ENCODE assay signal across 13 cellular contexts in genomic region chr2:68237976-68238580, GRCh38. TPM values are rescaled to one million over a fixed set of nuclear protein-coding genes. Genes with fewer than 3 reads are reported as not detected.
DNase-seq lines count a peak whose midpoint lies in the region; TF ChIP-seq lines count a peak whose summit lies in the region.
"Had no signal": no experiment of that assay in that cellular context is flagged by ENCODE, and none has a peak within 500 bp of the region (broad histone marks: within the 10 kb centered on the region; RNA-seq: fewer than 3 reads in every experiment).

No MANE protein-coding gene starts in this region.

- no peak overlapping the region for H4K8ac ChIP-seq in trophoblast cell (ENCODE audit: low read depth, low read length)

- H3K14ac ChIP-seq in trophoblast cell (ENCODE audit: low read length): no peak overlapping the region

- H3K4ac ChIP-seq in trophoblast cell (ENCODE audit: low read depth, low read length): peak overlapping the region; percentile 79

- in situ Hi-C loops in GM13976 (cut with MboI; ENCODE audit: low sequenced_read_pairs, unreplicated experiment): no loop called here

- no peaks in the 10 kb centered on the region for H3K27me3 ChIP-seq in trophoblast cell (ENCODE audit: insufficient read depth, low read length)
- H3K27me3 ChIP-seq: Peyer's patch had no signal

- H3K27ac Mint-ChIP-seq in chondrocyte (ENCODE audit: unreplicated experiment): peak overlapping the region; percentile 79

- no peaks in the 10 kb centered on the region for H3K4me1 ChIP-seq in trophoblast cell (ENCODE audit: control insufficient read depth in 1 of 2, insufficient read depth in 2 of 2, low read length in 2 of 2)

- DNase-seq in ELR (ENCODE audit: low read depth) (peak; percentile 53), M059J (ENCODE audit: low read depth) (peak; percentile 56), chondrocyte (ENCODE audit: low spot score) (no peak), trophoblast cell (no peak), GM13976 (ENCODE audit: low spot score) (no peak), cerebellar cortex (ENCODE audit: low spot score) (no peak), ecto neural progenitor cell (ENCODE audit: low spot score) (no peak)
- DNase-seq: activated CD4-positive, alpha-beta T cell treated with anti-CD3 and anti-CD28 coated beads for 1 hour; effector memory CD4-positive, alpha-beta T cell; NCI-H2107; Peyer's patch; stimulated activated CD4-positive, alpha-beta T cell treated with anti-CD3 and anti-CD28 coated beads, Interleukin-4, amount 100 ng/mL, for 1 hour had no signal

- H2BK5ac ChIP-seq in trophoblast cell (ENCODE audit: low read depth, low read length, poor library complexity): no peak overlapping the region

- H3K9me3 Mint-ChIP-seq in chondrocyte (ENCODE audit: low read depth): no peaks in the 10 kb centered on the region

- H2AK5ac ChIP-seq in trophoblast cell (ENCODE audit: low read length): no peak overlapping the region

- no peak overlapping the region for H3K9ac ChIP-seq in trophoblast cell (ENCODE audit: low read length)

- TF ChIP-seq CTCF in chondrocyte (IDR thresholded peaks at IDR 0.05): no peak
- TF ChIP-seq CTCF in GM13976 (IDR thresholded peaks at IDR 0.05; ENCODE audit: borderline replicate concordance, control extremely low read depth, extremely low read depth, insufficient read depth, missing control alignments): no peak

- no peak overlapping the region for H3K23ac ChIP-seq in trophoblast cell (ENCODE audit: low read length)

- no peak overlapping the region for H4K12ac ChIP-seq in trophoblast cell (ENCODE audit: low read depth, low read length)

- H3K27me3 Mint-ChIP-seq in chondrocyte (ENCODE audit: low read depth): no peaks in the 10 kb centered on the region

- H3K9me3 ChIP-seq in trophoblast cell (ENCODE audit: insufficient read depth, low read depth, low read length): no peaks in the 10 kb centered on the region
- H3K9me3 ChIP-seq: Peyer's patch, thoracic aorta had no signal

- H3K4me3 Mint-ChIP-seq in chondrocyte (ENCODE audit: unreplicated experiment): no peak overlapping the region

- H3K79me1 ChIP-seq in trophoblast cell (ENCODE audit: low read length): no peaks in the 10 kb centered on the region

- H2AFZ ChIP-seq in trophoblast cell (ENCODE audit: insufficient read depth, low read length, poor library complexity): no peak overlapping the region

- H3K27ac ChIP-seq in trophoblast cell (ENCODE audit: low read depth, low read length): no peak overlapping the region
- H3K27ac ChIP-seq: Peyer's patch, thoracic aorta had no signal

- no peak overlapping the region for H2BK120ac ChIP-seq in trophoblast cell (ENCODE audit: insufficient read depth, low read length, poor library complexity)

- no peak overlapping the region for H3K4me2 ChIP-seq in trophoblast cell (ENCODE audit: low read length)

- peaks cover 9% of the 10 kb centered on the region for H3K79me2 ChIP-seq in trophoblast cell (ENCODE audit: control insufficient read depth, insufficient read depth, low read length, poor library complexity)

- H3K18ac ChIP-seq in trophoblast cell (ENCODE audit: low read length): no peak overlapping the region

- no peak overlapping the region for H3K4me3 ChIP-seq in trophoblast cell (ENCODE audit: low read depth, low read length)
- H3K4me3 ChIP-seq: Peyer's patch, thoracic aorta had no signal

- peaks cover 58% of the 10 kb centered on the region for H3K4me1 Mint-ChIP-seq in chondrocyte (ENCODE audit: low read depth)

- WGBS in trophoblast cell (ENCODE audit: extremely low coverage, insufficient coverage, insufficient read length): no CpG with 5 or more reads among the region's 4 CpGs

- no peaks in the 10 kb centered on the region for H3K36me3 Mint-ChIP-seq in chondrocyte (ENCODE audit: low read depth)

- H3K36me3 ChIP-seq in trophoblast cell (ENCODE audit: control insufficient read depth in 1 of 2, insufficient read depth in 2 of 2, low read length in 2 of 2): peaks cover 0 to 2% of the 10 kb centered on the region in 2 experiments
- H3K36me3 ChIP-seq: Peyer's patch, thoracic aorta had no signal

- no peak overlapping the region for H4K91ac ChIP-seq in trophoblast cell (ENCODE audit: low read depth, low read length)

- no peak overlapping the region for H2BK12ac ChIP-seq in trophoblast cell (ENCODE audit: low read length)

RNA-seq across cellular contexts. Expression of gene PPP3R1, which starts 14.3 kb away (rescaled TPM):
- total RNA-seq in M059J (2014; rRNA removed; shearing (Covaris generic)): 25.8 and 30.8 TPM in 2 replicates
- 56.2 to 72.3 TPM (median 70.8 TPM) in 3 replicates for total RNA-seq in chondrocyte
- 42.2 and 43.4 TPM in 2 replicates for polyA plus RNA-seq in trophoblast cell (2013)

Comparison
In these comparisons a context has a peak if more than half of its experiments do, and no peak if none do; other contexts are left out.
1. DNase-seq: peak in ELR (single experiment) and M059J (single experiment); none in chondrocyte (single experiment), trophoblast cell (0 of 2), GM13976 (single experiment), cerebellar cortex (single experiment) and ecto neural progenitor cell (single experiment).